ENCODE assay signal across 15 cellular contexts in the genomic region with DNA sequence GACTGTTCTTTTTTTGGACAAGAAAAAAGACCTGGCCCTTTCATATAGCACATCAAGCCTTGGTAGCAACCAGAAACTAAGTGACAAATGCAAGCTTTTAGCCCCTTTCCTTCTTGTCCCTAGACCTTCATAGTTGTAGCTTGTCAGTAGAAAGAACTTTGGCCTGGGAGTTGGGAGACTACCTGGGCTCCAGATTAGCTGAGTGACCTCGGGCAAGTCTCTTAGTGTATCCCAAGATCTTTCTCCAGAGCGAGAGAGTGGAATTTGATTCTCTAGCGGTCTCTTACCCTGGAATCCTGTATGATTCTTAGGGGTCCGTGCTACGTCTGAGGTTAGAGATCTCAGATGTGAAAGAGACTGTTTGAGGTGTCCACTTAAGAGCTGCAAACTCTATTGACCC.
A peak's percentile ranks its signal among the peaks of the same experiment; 100 is the strongest.
DNase-seq lines count a peak whose midpoint lies in the region; ATAC-seq and TF ChIP-seq lines count a peak whose summit lies in the region.
"Had no signal": no experiment of that assay in that cellular context is flagged by ENCODE, and none has a peak within 500 bp of the region (broad histone marks: within the 10 kb centered on the region; RNA-seq: fewer than 3 reads in every experiment).

No MANE protein-coding gene starts in this region.

- H3K27me3 Mint-ChIP-seq in nephron (ENCODE audit: low read depth), result no peaks in the 10 kb centered on the region

- H3K27ac Mint-ChIP-seq in nephron, result peak overlapping the region; percentile 73 to 87 (median 76)
- H3K27ac Mint-ChIP-seq: B cell had no signal

- no peak for TF ChIP-seq CTCF in nephron (IDR thresholded peaks at IDR 0.05; ENCODE audit: unreplicated experiment in 3 of 3)

- no peaks in the 10 kb centered on the region for H3K36me3 ChIP-seq in iPS-20b (ENCODE audit: insufficient read depth, low read depth, low read length)

- DNase-seq in ELF-1 (ENCODE audit: low read depth, low spot score) (peak; percentile 19), NCI-H128 (lab: John Stamatoyannopoulos, UW; ENCODE audit: unreplicated experiment) (no peak)
- DNase-seq: 8988T, DND-41, NCI-H1694, NCI-H2107, PC-9 had no signal

- no peak overlapping the region for H3K4me3 Mint-ChIP-seq in nephron
- H3K4me3 Mint-ChIP-seq: B cell had no signal

- peaks cover 69% of the 10 kb centered on the region for H3K4me1 Mint-ChIP-seq in nephron

- ATAC-seq in GM21526 (IDR thresholded peaks at IDR 0.05; ENCODE audit: low FRiP score, unreplicated experiment) (no peak), GM21515 (IDR thresholded peaks at IDR 0.05; ENCODE audit: unreplicated experiment) (no peak), GM19035 (IDR thresholded peaks at IDR 0.05; ENCODE audit: unreplicated experiment) (no peak)

- H3K27me3 ChIP-seq in iPS-20b (ENCODE audit: insufficient read depth, low read length), result no peaks in the 10 kb centered on the region

- peak overlapping the region; percentile 2 for H3K27ac ChIP-seq in angular gyrus (ENCODE audit: low read depth, low read length)
- peak overlapping the region; percentile 14 for H3K27ac ChIP-seq in iPS-20b (ENCODE audit: low read length)
- H3K27ac ChIP-seq: PC-9, RWPE1 had no signal

- H3K9me3 ChIP-seq in iPS-20b (ENCODE audit: insufficient read depth, low read depth, low read length), result no peaks in the 10 kb centered on the region

- peaks cover 30% of the 10 kb centered on the region for H3K36me3 Mint-ChIP-seq in nephron (ENCODE audit: low read depth)

- H3K9ac ChIP-seq in iPS-20b (ENCODE audit: low read depth, low read length), result no peak overlapping the region

- H3K4me3 ChIP-seq in iPS-20b (ENCODE audit: low read length), result no peak overlapping the region
- H3K4me3 ChIP-seq: PC-9 had no signal

- H3K4me1 ChIP-seq in iPS-20b (ENCODE audit: insufficient read depth, low read length), result peaks cover 38% of the 10 kb centered on the region

- H3K9me3 Mint-ChIP-seq in nephron, result peaks cover 17% of the 10 kb centered on the region
